ENCODE assay signal across 2 cellular contexts in the genomic region with DNA sequence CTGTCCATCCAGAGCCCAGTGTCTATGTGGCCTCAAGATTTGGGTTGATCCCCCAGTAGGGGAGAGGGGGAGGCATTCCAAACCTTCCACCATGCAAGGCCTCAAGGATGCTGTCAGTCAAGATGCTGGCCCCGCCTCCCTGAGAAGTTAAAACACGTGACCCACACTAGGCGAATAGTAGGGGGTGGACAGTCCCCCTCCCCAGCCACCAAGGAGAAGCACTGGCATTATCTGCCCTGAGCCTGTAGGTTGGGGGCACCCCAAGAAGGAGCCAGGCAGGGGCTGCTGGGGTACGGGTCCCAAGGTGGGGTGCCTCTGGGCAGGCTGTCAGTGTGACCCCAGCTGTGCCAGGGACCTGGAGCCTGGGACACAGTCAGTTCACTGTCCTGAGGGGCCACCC.
TF ChIP-seq lines count a peak whose summit lies in the region.

No MANE protein-coding gene starts in this region.

TF ChIP-seq in SK-N-SH, 30 proteins besides CTCF, POLR2A, EP300 and RAD21 (continued from another document):
- TF ChIP-seq, protein P1, sequence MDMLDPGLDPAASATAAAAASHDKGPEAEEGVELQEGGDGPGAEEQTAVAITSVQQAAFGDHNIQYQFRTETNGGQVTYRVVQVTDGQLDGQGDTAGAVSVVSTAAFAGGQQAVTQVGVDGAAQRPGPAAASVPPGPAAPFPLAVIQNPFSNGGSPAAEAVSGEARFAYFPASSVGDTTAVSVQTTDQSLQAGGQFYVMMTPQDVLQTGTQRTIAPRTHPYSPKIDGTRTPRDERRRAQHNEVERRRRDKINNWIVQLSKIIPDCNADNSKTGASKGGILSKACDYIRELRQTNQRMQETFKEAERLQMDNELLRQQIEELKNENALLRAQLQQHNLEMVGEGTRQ (IDR thresholded peaks at IDR 0.05; ENCODE audit: borderline replicate concordance, low read depth, low read length): no peak
- no peak for TF ChIP-seq RCOR1 (IDR thresholded peaks at IDR 0.05; ENCODE audit: low read length)
- TF ChIP-seq, protein P2, sequence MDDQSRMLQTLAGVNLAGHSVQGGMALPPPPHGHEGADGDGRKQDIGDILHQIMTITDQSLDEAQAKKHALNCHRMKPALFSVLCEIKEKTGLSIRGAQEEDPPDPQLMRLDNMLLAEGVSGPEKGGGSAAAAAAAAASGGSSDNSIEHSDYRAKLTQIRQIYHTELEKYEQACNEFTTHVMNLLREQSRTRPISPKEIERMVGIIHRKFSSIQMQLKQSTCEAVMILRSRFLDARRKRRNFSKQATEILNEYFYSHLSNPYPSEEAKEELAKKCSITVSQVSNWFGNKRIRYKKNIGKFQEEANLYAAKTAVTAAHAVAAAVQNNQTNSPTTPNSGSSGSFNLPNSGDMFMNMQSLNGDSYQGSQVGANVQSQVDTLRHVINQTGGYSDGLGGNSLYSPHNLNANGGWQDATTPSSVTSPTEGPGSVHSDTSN (IDR thresholded peaks at IDR 0.05): peak; percentile 52

TF ChIP-seq in SK-N-SH treated with all-trans-retinoic acid at 6 μM for 48 hours, 23 proteins besides CTCF, POLR2A, EP300 and RAD21:
- TF ChIP-seq, protein P3, sequence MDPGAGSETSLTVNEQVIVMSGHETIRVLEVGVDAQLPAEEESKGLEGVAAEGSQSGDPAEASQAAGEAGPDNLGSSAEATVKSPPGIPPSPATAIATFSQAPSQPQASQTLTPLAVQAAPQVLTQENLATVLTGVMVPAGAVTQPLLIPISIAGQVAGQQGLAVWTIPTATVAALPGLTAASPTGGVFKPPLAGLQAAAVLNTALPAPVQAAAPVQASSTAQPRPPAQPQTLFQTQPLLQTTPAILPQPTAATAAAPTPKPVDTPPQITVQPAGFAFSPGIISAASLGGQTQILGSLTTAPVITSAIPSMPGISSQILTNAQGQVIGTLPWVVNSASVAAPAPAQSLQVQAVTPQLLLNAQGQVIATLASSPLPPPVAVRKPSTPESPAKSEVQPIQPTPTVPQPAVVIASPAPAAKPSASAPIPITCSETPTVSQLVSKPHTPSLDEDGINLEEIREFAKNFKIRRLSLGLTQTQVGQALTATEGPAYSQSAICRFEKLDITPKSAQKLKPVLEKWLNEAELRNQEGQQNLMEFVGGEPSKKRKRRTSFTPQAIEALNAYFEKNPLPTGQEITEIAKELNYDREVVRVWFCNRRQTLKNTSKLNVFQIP (CRISPR knock-in tag; IDR thresholded peaks at IDR 0.05; ENCODE audit: borderline replicate concordance, low read depth): no peak
- TF ChIP-seq CSDC2 (CRISPR knock-in tag; IDR thresholded peaks at IDR 0.05): no peak
- TF ChIP-seq GLIS3 (CRISPR knock-in tag; IDR thresholded peaks at IDR 0.05): no peak
- no peak for TF ChIP-seq ZNF565 (CRISPR knock-in tag; conservative IDR thresholded peaks at IDR 0.05; ENCODE audit: low read depth)
- no peak for TF ChIP-seq ISL1 (CRISPR knock-in tag; IDR thresholded peaks at IDR 0.05)
- TF ChIP-seq ZNF8 (CRISPR knock-in tag; IDR thresholded peaks at IDR 0.05): no peak
- TF ChIP-seq OSR1 (CRISPR knock-in tag; IDR thresholded peaks at IDR 0.05): no peak
- no peak for TF ChIP-seq ZNF70 (CRISPR knock-in tag; IDR thresholded peaks at IDR 0.05)
- TF ChIP-seq ARNTL (CRISPR knock-in tag; IDR thresholded peaks at IDR 0.05; ENCODE audit: borderline replicate concordance, low read depth): no peak
- TF ChIP-seq TOX (CRISPR knock-in tag; IDR thresholded peaks at IDR 0.05; ENCODE audit: borderline replicate concordance): no peak
- TF ChIP-seq ESRRG (CRISPR knock-in tag; IDR thresholded peaks at IDR 0.05): no peak
